In the genomic region with DNA sequence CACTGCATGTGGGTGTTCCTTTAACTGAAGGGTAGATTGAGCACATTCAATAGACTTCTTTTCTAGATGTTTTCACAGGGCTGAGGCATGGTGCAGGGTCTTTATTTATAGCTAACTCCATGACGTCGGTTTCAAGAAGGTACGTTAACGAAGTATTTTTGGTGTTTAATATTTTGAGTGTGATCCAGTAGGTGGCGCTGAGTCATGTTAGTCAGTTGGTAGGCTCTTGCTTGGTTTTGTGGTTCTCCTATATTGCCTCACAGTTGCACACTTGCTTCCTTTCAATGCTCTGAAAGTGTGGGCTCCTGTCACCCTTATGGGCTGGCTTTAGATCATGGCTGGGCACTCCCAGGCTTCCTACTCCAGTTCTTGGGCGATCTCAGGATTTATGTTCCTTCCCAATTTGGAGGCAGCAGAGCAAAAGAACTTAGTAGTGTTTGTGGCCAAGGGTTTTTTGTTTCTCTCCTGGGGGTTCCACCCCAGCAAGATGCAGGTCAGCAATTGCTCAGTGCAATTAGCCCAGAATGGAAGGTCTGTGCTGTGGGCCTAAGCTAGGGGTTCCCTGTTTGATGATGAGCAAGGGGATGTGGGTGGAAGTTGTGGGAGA, we compare ENCODE assay signal across 12 cellular contexts.
DNase-seq lines count a peak whose midpoint lies in the region; ATAC-seq and TF ChIP-seq lines count a peak whose summit lies in the region.
"Had no signal": no experiment of that assay in that cellular context is flagged by ENCODE, and none has a peak within 500 bp of the region (broad histone marks: within the 10 kb centered on the region; RNA-seq: fewer than 3 reads in every experiment).

No MANE protein-coding gene starts in this region.

- H3K4me1 Mint-ChIP-seq in HFFc6 (ENCODE audit: low read depth) (no peaks in the 10 kb centered on the region), natural killer cell (no peaks in the 10 kb centered on the region)

- DNase-seq in AML-193 (lab: John Stamatoyannopoulos, UW): peak; percentile 81 to 89
- DNase-seq in HL-60 (ENCODE audit: low read depth in 1 of 2, low spot score in 1 of 2): peak; percentile 35 to 63
- DNase-seq in SHP77 (lab: John Stamatoyannopoulos, UW): peak; percentile 16 to 25
- peak; percentile 45 for DNase-seq in fibroblast of the aortic adventitia (ENCODE audit: low read depth)
- DNase-seq in HFFc6: no peak
- no peak for DNase-seq in natural killer cell
- DNase-seq: amniotic stem cell, DMS79 had no signal

- H3K27me3 Mint-ChIP-seq in HFFc6 (ENCODE audit: insufficient read depth): no peaks in the 10 kb centered on the region
- H3K27me3 Mint-ChIP-seq in natural killer cell (ENCODE audit: low read depth in 2 of 2): no peaks in the 10 kb centered on the region

- no peak overlapping the region for H3K27ac ChIP-seq in HL-60 (replicated peaks)
- H3K27ac ChIP-seq: vagina had no signal

- H3K36me3 Mint-ChIP-seq in HFFc6 (ENCODE audit: low read depth) (no peaks in the 10 kb centered on the region; the same call in 1 of the 2 replicates), natural killer cell (peaks cover 13% of the 10 kb centered on the region)

- H3K27me3 ChIP-seq in HL-60 (ENCODE audit: insufficient read depth, poor library complexity, severe bottlenecking): no peaks in the 10 kb centered on the region
- H3K27me3 ChIP-seq: vagina had no signal

- ATAC-seq in HG03135 (IDR thresholded peaks at IDR 0.05; ENCODE audit: unreplicated experiment) (no peak), GM19452 (IDR thresholded peaks at IDR 0.05; ENCODE audit: unreplicated experiment) (no peak), natural killer cell (no peak)

- no peak overlapping the region for H3K4me3 ChIP-seq in HL-60 (replicated peaks; ENCODE audit: insufficient read depth, low read length)
- H3K4me3 ChIP-seq in fibroblast of the aortic adventitia (ENCODE audit: low read depth, low read length): no peak overlapping the region
- H3K4me3 ChIP-seq: vagina had no signal

- TF ChIP-seq CTCF in HL-60 (IDR thresholded peaks at IDR 0.05; ENCODE audit: insufficient read depth, low read length): peak; percentile 7
- peak; percentile 5 for TF ChIP-seq CTCF in fibroblast of the aortic adventitia (IDR thresholded peaks at IDR 0.05; ENCODE audit: insufficient read depth, low read length)
- TF ChIP-seq CTCF in HFFc6 (IDR thresholded peaks at IDR 0.05): no peak
- no peak for TF ChIP-seq CTCF in natural killer cell (IDR thresholded peaks at IDR 0.05)

- no peak overlapping the region for H3K27ac Mint-ChIP-seq in HFFc6
- no peak overlapping the region for H3K27ac Mint-ChIP-seq in natural killer cell
- H3K27ac Mint-ChIP-seq: T-helper 2 cell treated with Interferon-gamma antibody and Interleukin-4, amounts not matched to agents 5 μg/mL and 100 μg/mL, for 36 hours had no signal

- intact Hi-C loops in natural killer cell (cut with micrococcal nuclease): no loop called here

- peaks cover 89% of the 10 kb centered on the region for H3K9me3 Mint-ChIP-seq in HFFc6
- H3K9me3 Mint-ChIP-seq in natural killer cell: peaks cover 19 to 25% of the 10 kb centered on the region in 2 donors

- H3K4me3 Mint-ChIP-seq in HFFc6 (no peak overlapping the region), natural killer cell (no peak overlapping the region)
- H3K4me3 Mint-ChIP-seq: T-helper 2 cell treated with Interferon-gamma antibody and Interleukin-4, amounts not matched to agents 5 μg/mL and 100 μg/mL, for 36 hours had no signal

Comparison
In these comparisons a context has a peak if more than half of its experiments do, and no peak if none do; other contexts are left out.
1. DNase-seq: peak in AML-193 (2 of 2), HL-60 (2 of 2), SHP77 (2 of 2) and fibroblast of the aortic adventitia (single experiment); none in HFFc6 (single experiment) and natural killer cell (single experiment).
2. CTCF ChIP-seq: peak in HL-60 (single experiment) and fibroblast of the aortic adventitia (single experiment); none in HFFc6 (single experiment) and natural killer cell (single experiment).